ENCODE assay signal across 22 cellular contexts in genomic region chrX:135416546-135416945, GRCh38. TPM values are rescaled to one million over a fixed set of nuclear protein-coding genes. Genes with fewer than 3 reads are reported as not detected.
A peak's percentile ranks its signal among the peaks of the same experiment; 100 is the strongest.
DNase-seq lines count a peak whose midpoint lies in the region; ATAC-seq, FAIRE-seq and TF ChIP-seq lines count a peak whose summit lies in the region.
"Had no signal": no experiment of that assay in that cellular context is flagged by ENCODE, and none has a peak within 500 bp of the region (broad histone marks: within the 10 kb centered on the region; RNA-seq: fewer than 3 reads in every experiment).

No MANE protein-coding gene starts in this region.

- H3K9me3 ChIP-seq in HEK293 (ENCODE audit: control insufficient read depth, insufficient read depth, low read depth, low read length) (no peaks in the 10 kb centered on the region; the same call in 1 of the 2 replicates), right cardiac atrium (ENCODE audit: control insufficient read depth, low read length) (no peaks in the 10 kb centered on the region)

- CTCF ChIA-PET in HEK293 (lab: Yijun Ruan, JAX) = interaction anchor here (0.6 kb wide), 1 partner anchor 1576 kb away, joined by 3 read pairs; no protein-coding TSS in a partner anchor
- CTCF ChIA-PET in activated CD8-positive, alpha-beta T cell treated with anti-CD3 and anti-CD28 coated beads for 36 hours (lab: Charles Lee) = no interaction called here

- no peaks in the 10 kb centered on the region for H3K4me1 ChIP-seq in HEK293 (ENCODE audit: control insufficient read depth, insufficient read depth, low read length)
- no peaks in the 10 kb centered on the region for H3K4me1 ChIP-seq in right cardiac atrium (ENCODE audit: control insufficient read depth, insufficient read depth, low read length)

- peak; percentile 1 for DNase-seq in A172 (ENCODE audit: low spot score)
- DNase-seq in RCC 7860 (ENCODE audit: low spot score) = peak; percentile 48
- DNase-seq in epithelial cell of esophagus (ENCODE audit: low read depth) = peak; percentile 38
- DNase-seq in right cardiac atrium = no peak
- DNase-seq in activated CD8-positive, alpha-beta T cell treated with anti-CD3 and anti-CD28 coated beads for 36 hours = no peak
- DNase-seq in NCI-H82 treated with DMSO at 0.1 percent for 48 hours (lab: John Stamatoyannopoulos, UW; ENCODE audit: unreplicated experiment) = no peak
- DNase-seq: 8988T; CD8-positive, alpha-beta memory T cell; EL; GOT3; HFFc6; NCI-H1436; NCI-H2029; NCI-H2171 treated with DMSO at 0.1 percent for 48 hours; NCI-H748 treated with DMSO at 0.1 percent for 48 hours; Right ventricle myocardium superior had no signal

- H3K36me3 ChIP-seq in HEK293 (ENCODE audit: control insufficient read depth in 2 of 2, insufficient read depth in 1 of 2, low read length in 2 of 2) = no peaks in the 10 kb centered on the region
- H3K36me3 ChIP-seq: BLaER1 treated with 17β-estradiol and CSF1 and Interleukin-3, amounts not matched to agents 10 nM and 100 nM had no signal

- H3K27ac Mint-ChIP-seq in activated CD8-positive, alpha-beta T cell treated with anti-CD3 and anti-CD28 coated beads for 36 hours = no peak overlapping the region
- no peak overlapping the region for H3K27ac Mint-ChIP-seq in activated T-helper 17 cell treated with anti-CD3 and anti-CD28 coated beads, Interleukin-2, amount 50 U/mL, for 72 hours
- H3K27ac Mint-ChIP-seq: HFFc6, IgD-negative memory B cell had no signal

- H3K36me3 Mint-ChIP-seq in activated CD8-positive, alpha-beta T cell treated with anti-CD3 and anti-CD28 coated beads for 36 hours (ENCODE audit: low read depth) = no peaks in the 10 kb centered on the region
- no peaks in the 10 kb centered on the region for H3K36me3 Mint-ChIP-seq in activated T-helper 17 cell treated with anti-CD3 and anti-CD28 coated beads, Interleukin-2, amount 50 U/mL, for 72 hours (ENCODE audit: low read depth)
- H3K36me3 Mint-ChIP-seq: CD8-positive, alpha-beta memory T cell; IgD-negative memory B cell had no signal

- H3K27me3 ChIP-seq in right cardiac atrium (ENCODE audit: control insufficient read depth, insufficient read depth) = no peaks in the 10 kb centered on the region

- no peak for TF ChIP-seq CTCF in HEK293 (tag by site-specific recombination; IDR thresholded peaks at IDR 0.05)
- no peak for TF ChIP-seq CTCF in epithelial cell of esophagus (IDR thresholded peaks at IDR 0.05; ENCODE audit: insufficient read depth, low read depth, low read length, missing control alignments)
- TF ChIP-seq CTCF in activated CD8-positive, alpha-beta T cell treated with anti-CD3 and anti-CD28 coated beads for 36 hours (IDR thresholded peaks at IDR 0.05) = no peak

- POLR2A ChIA-PET in HEK293 (lab: Yijun Ruan, JAX) = no interaction called here
- POLR2A ChIA-PET in activated CD8-positive, alpha-beta T cell treated with anti-CD3 and anti-CD28 coated beads for 36 hours (lab: Charles Lee) = no interaction called here

- no peak overlapping the region for H3K4me3 Mint-ChIP-seq in activated CD8-positive, alpha-beta T cell treated with anti-CD3 and anti-CD28 coated beads for 36 hours
- no peak overlapping the region for H3K4me3 Mint-ChIP-seq in activated T-helper 17 cell treated with anti-CD3 and anti-CD28 coated beads, Interleukin-2, amount 50 U/mL, for 72 hours
- H3K4me3 Mint-ChIP-seq: CD8-positive, alpha-beta memory T cell; HFFc6; IgD-negative memory B cell had no signal

- H3K4me3 ChIP-seq in HEK293 (ENCODE audit: low read depth, low read length) (no peak overlapping the region), epithelial cell of esophagus (ENCODE audit: low read length) (no peak overlapping the region), right cardiac atrium (ENCODE audit: low read length) (no peak overlapping the region)
- H3K4me3 ChIP-seq: BLaER1 treated with 17β-estradiol and CSF1 and Interleukin-3, amounts not matched to agents 10 nM and 100 nM; SK-N-MC had no signal

- H3K27me3 Mint-ChIP-seq in activated CD8-positive, alpha-beta T cell treated with anti-CD3 and anti-CD28 coated beads for 36 hours = no peaks in the 10 kb centered on the region
- no peaks in the 10 kb centered on the region for H3K27me3 Mint-ChIP-seq in activated T-helper 17 cell treated with anti-CD3 and anti-CD28 coated beads, Interleukin-2, amount 50 U/mL, for 72 hours

- intact Hi-C loops in right cardiac atrium (cut with DNase I) = no loop called here
- intact Hi-C loops in activated CD8-positive, alpha-beta T cell treated with anti-CD3 and anti-CD28 coated beads for 36 hours (cut with micrococcal nuclease) = no loop called here

- H3K4me1 Mint-ChIP-seq in activated CD8-positive, alpha-beta T cell treated with anti-CD3 and anti-CD28 coated beads for 36 hours (ENCODE audit: low read depth) = peaks cover 4% of the 10 kb centered on the region
- no peaks in the 10 kb centered on the region for H3K4me1 Mint-ChIP-seq in activated T-helper 17 cell treated with anti-CD3 and anti-CD28 coated beads, Interleukin-2, amount 50 U/mL, for 72 hours

- ATAC-seq in right cardiac atrium = no peak
- ATAC-seq in activated CD8-positive, alpha-beta T cell treated with anti-CD3 and anti-CD28 coated beads for 36 hours = no peak
- no peak for ATAC-seq in activated T-helper 17 cell treated with anti-CD3 and anti-CD28 coated beads, Interleukin-2, amount 50 U/mL, for 72 hours (replicated peaks)

- FAIRE-seq in RCC 7860 (lab: Jason Lieb, UNC) = peak; percentile 25
- FAIRE-seq: HTR-8/SVneo had no signal

- H3K27ac ChIP-seq in HEK293 (ENCODE audit: extremely low read depth, low read depth, low read length) = no peak overlapping the region
- H3K27ac ChIP-seq in right cardiac atrium (ENCODE audit: low read length) = no peak overlapping the region
- H3K27ac ChIP-seq: BLaER1 treated with 17β-estradiol and CSF1 and Interleukin-3, amounts not matched to agents 10 nM and 100 nM; SK-N-MC had no signal

- peaks cover 3% of the 10 kb centered on the region for H3K9me3 Mint-ChIP-seq in activated CD8-positive, alpha-beta T cell treated with anti-CD3 and anti-CD28 coated beads for 36 hours
- H3K9me3 Mint-ChIP-seq in activated T-helper 17 cell treated with anti-CD3 and anti-CD28 coated beads, Interleukin-2, amount 50 U/mL, for 72 hours = no peaks in the 10 kb centered on the region

- 84% methylated on average over 4 of the region's 4 CpGs for WGBS in right cardiac atrium

TF ChIP-seq in HEK293, 187 proteins besides CTCF, POLR2A, EP300 and RAD21:
- TF ChIP-seq WT1 (tag by site-specific recombination; IDR thresholded peaks at IDR 0.05) = 0 out of 2 replicates have a peak, but pooled peaks have one; percentile 12
- TF ChIP-seq ZNF18 (tag by site-specific recombination; IDR thresholded peaks at IDR 0.05) = no peak

RNA-seq across cellular contexts. Expression of gene SMIM10L2A, which starts 5.2 kb away (rescaled TPM):
- 0.29 TPM in 1 of 2 replicates, not detected in the other for total RNA-seq in A172 (2014; rRNA removed; shearing (Covaris generic))
- 1 to 10 TPM; 3.8 to 6.3 (median 5.3) TPM for total RNA-seq in right cardiac atrium
- polyA plus RNA-seq in right cardiac atrium = 5.1 TPM
- total RNA-seq in activated CD8-positive, alpha-beta T cell treated with anti-CD3 and anti-CD28 coated beads for 36 hours = under 1 TPM; 0.22 to 0.23 TPM
- under 1 TPM; 0.06 to 0.82 TPM for total RNA-seq in activated T-helper 17 cell treated with anti-CD3 and anti-CD28 coated beads, Interleukin-2, amount 50 U/mL, for 72 hours
- total RNA-seq: HFFc6 had no signal

Comparison
In these comparisons a context has a peak if more than half of its experiments do, and no peak if none do; other contexts are left out.
1. DNase-seq: peak in A172 (single experiment), RCC 7860 (single experiment) and epithelial cell of esophagus (single experiment); none in right cardiac atrium (0 of 3), activated CD8-positive, alpha-beta T cell treated with anti-CD3 and anti-CD28 coated beads for 36 hours (single experiment) and NCI-H82 treated with DMSO at 0.1 percent for 48 hours (single experiment).